In the genomic region with DNA sequence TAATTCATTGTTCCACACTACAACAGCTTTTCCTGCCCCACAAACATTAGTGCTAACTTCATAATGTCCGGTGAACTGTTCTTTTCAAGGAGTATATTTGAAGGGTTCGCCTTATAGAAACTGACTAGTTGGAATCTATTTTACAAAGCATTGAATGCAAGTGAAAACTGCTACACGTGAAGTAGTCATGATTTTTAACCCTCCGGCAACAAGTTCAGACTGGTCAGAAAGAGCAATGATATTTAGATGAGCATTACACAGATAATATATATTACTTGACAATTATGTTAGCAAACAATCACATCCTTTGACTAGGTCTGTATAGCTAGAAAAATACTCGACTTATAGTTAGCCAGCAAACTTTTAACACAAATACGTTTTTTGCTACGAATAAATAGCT, we compare ENCODE assay signal across 10 cellular contexts. TPM values are rescaled to one million over a fixed set of nuclear protein-coding genes. Genes with fewer than 3 reads are reported as not detected.
DNase-seq lines count a peak whose midpoint lies in the region; ATAC-seq, FAIRE-seq and TF ChIP-seq lines count a peak whose summit lies in the region.
"Had no signal": no experiment of that assay in that cellular context is flagged by ENCODE, and none has a peak within 500 bp of the region (broad histone marks: within the 10 kb centered on the region; RNA-seq: fewer than 3 reads in every experiment).

No MANE protein-coding gene starts in this region.

- DNase-seq in HL-60 (ENCODE audit: low read depth in 1 of 2, low spot score in 1 of 2) (no peak), astrocyte (ENCODE audit: low read depth) (no peak), mesothelial cell of epicardium (ENCODE audit: low spot score in 2 of 2, unreplicated experiment in 2 of 2) (no peak), amniotic stem cell (lab: John Stamatoyannopoulos, UW) (no peak), NCI-H2227 (lab: John Stamatoyannopoulos, UW; ENCODE audit: unreplicated experiment) (no peak)
- DNase-seq: BE2C, NCI-H2107 had no signal

- peak overlapping the region; percentile 95 for H3K9ac ChIP-seq in astrocyte (ENCODE audit: low read length)

- ATAC-seq in HG03196 (IDR thresholded peaks at IDR 0.05; ENCODE audit: unreplicated experiment), result no peak
- no peak for ATAC-seq in GM21825 (IDR thresholded peaks at IDR 0.05; ENCODE audit: unreplicated experiment)

- H3K4me1 ChIP-seq in astrocyte (ENCODE audit: insufficient read depth, low read length), result peaks cover 8% of the 10 kb centered on the region
- H3K4me1 ChIP-seq: BE2C had no signal

- peaks cover 26% of the 10 kb centered on the region for H4K20me1 ChIP-seq in astrocyte (ENCODE audit: insufficient read depth, low read length)

- no peaks in the 10 kb centered on the region for H3K9me3 ChIP-seq in astrocyte (ENCODE audit: insufficient read depth, low read depth, low read length)
- H3K9me3 ChIP-seq: BE2C had no signal

- H3K4me1 Mint-ChIP-seq in astrocyte (ENCODE audit: low read depth, unreplicated experiment) (peaks cover 40% of the 10 kb centered on the region), mesothelial cell of epicardium (peaks cover 55% of the 10 kb centered on the region)

- no peaks in the 10 kb centered on the region for H3K9me3 Mint-ChIP-seq in astrocyte (ENCODE audit: unreplicated experiment)
- no peaks in the 10 kb centered on the region for H3K9me3 Mint-ChIP-seq in mesothelial cell of epicardium

- TF ChIP-seq CTCF in 22Rv1 (IDR thresholded peaks at IDR 0.05), result no peak
- TF ChIP-seq CTCF in HL-60 (IDR thresholded peaks at IDR 0.05; ENCODE audit: insufficient read depth, low read length), result no peak
- TF ChIP-seq CTCF in astrocyte (IDR thresholded peaks at IDR 0.05; ENCODE audit: insufficient read depth, low read depth, low read length), result no peak
- TF ChIP-seq CTCF in mesothelial cell of epicardium (IDR thresholded peaks at IDR 0.05; ENCODE audit: unreplicated experiment), result no peak

- peak overlapping the region; percentile 99 for H3K27ac ChIP-seq in 22Rv1
- peak overlapping the region; percentile 94 for H3K27ac ChIP-seq in HL-60 (replicated peaks)
- peak overlapping the region; percentile 96 for H3K27ac ChIP-seq in astrocyte (ENCODE audit: low read depth, low read length)

- H3K4me3 Mint-ChIP-seq in astrocyte (ENCODE audit: unreplicated experiment), result peak overlapping the region; percentile 85
- H3K4me3 Mint-ChIP-seq in mesothelial cell of epicardium, result peak overlapping the region; percentile 90

- FAIRE-seq in astrocyte (lab: Jason Lieb, UNC), result no peak

- peaks cover 39% of the 10 kb centered on the region for H3K79me2 ChIP-seq in astrocyte (ENCODE audit: insufficient read depth, low read length)

- no peaks in the 10 kb centered on the region for H3K36me3 ChIP-seq in astrocyte (ENCODE audit: insufficient read depth, low read length)

- no peak overlapping the region for H2AFZ ChIP-seq in astrocyte (ENCODE audit: low read depth, low read length)

- H3K27me3 Mint-ChIP-seq in astrocyte (ENCODE audit: low read depth, unreplicated experiment), result no peaks in the 10 kb centered on the region
- no peaks in the 10 kb centered on the region for H3K27me3 Mint-ChIP-seq in mesothelial cell of epicardium (ENCODE audit: low read depth)

- H3K4me2 ChIP-seq in astrocyte (ENCODE audit: low read length), result peak overlapping the region; percentile 90

- H3K27ac Mint-ChIP-seq in astrocyte (ENCODE audit: unreplicated experiment) (peak overlapping the region; percentile 99), mesothelial cell of epicardium (peak overlapping the region; percentile 79)

- H3K36me3 Mint-ChIP-seq in astrocyte (ENCODE audit: low read depth, unreplicated experiment) (no peaks in the 10 kb centered on the region), mesothelial cell of epicardium (no peaks in the 10 kb centered on the region)

- H3K4me3 ChIP-seq in HL-60 (replicated peaks; ENCODE audit: insufficient read depth, low read length), result no peak overlapping the region
- no peak overlapping the region for H3K4me3 ChIP-seq in astrocyte (ENCODE audit: insufficient read depth, low read depth, low read length)

- no peaks in the 10 kb centered on the region for H3K27me3 ChIP-seq in HL-60 (ENCODE audit: insufficient read depth, poor library complexity, severe bottlenecking)
- H3K27me3 ChIP-seq in astrocyte (ENCODE audit: insufficient read depth, low read length), result no peaks in the 10 kb centered on the region
- H3K27me3 ChIP-seq: BE2C had no signal

RNA-seq across cellular contexts. Expression of gene SLAIN2, which starts 1.7 kb away (rescaled TPM):
- total RNA-seq in astrocyte (85.3 and 90.5 TPM in 2 replicates), mesothelial cell of epicardium (60.1 to 77.1 TPM (median 62.9 TPM) in 3 replicates)
